Comparison of ENCODE assay signal across 8 cellular contexts in genomic region chr9:121156263-121156731, GRCh38.
A peak's percentile ranks its signal among the peaks of the same experiment; 100 is the strongest.
DNase-seq lines count a peak whose midpoint lies in the region; ATAC-seq and TF ChIP-seq lines count a peak whose summit lies in the region.

No MANE protein-coding gene starts in this region.

- H3K36me3 ChIP-seq in RWPE2 (ENCODE audit: low read depth), result peaks cover 58% of the 10 kb centered on the region

- TF ChIP-seq CTCF in AG04449 (IDR thresholded peaks at IDR 0.05; ENCODE audit: insufficient read depth, low read length, missing control alignments), result no peak
- no peak for TF ChIP-seq CTCF in RWPE2 (IDR thresholded peaks at IDR 0.05; ENCODE audit: poor library complexity, severe bottlenecking)

- H3K4me3 ChIP-seq in AG04449 (ENCODE audit: low read depth, low read length), result no peak overlapping the region
- H3K4me3 ChIP-seq in RWPE2 (ENCODE audit: severe bottlenecking), result no peak overlapping the region

- CTCF ChIA-PET in AG04449 (lab: Yijun Ruan, JAX), result interaction anchor here (1.4 to 2.1 kb wide), 4 partner anchors 13 to 175 kb away, joined by 3 to 8 read pairs (median 6); no protein-coding TSS in a partner anchor

- H3K9me3 ChIP-seq in RWPE2 (ENCODE audit: severe bottlenecking), result no peaks in the 10 kb centered on the region

- peak; percentile 59 for DNase-seq in AG04449 (ENCODE audit: low read depth, low spot score)
- DNase-seq in RWPE2 (ENCODE audit: low spot score), result no peak
- peak; percentile 71 for DNase-seq in glomerular visceral epithelial cell (ENCODE audit: extremely low spot score)
- no peak for DNase-seq in NCI-H748 (lab: John Stamatoyannopoulos, UW; ENCODE audit: unreplicated experiment)
- no peak for DNase-seq in DMS53 (lab: John Stamatoyannopoulos, UW)
- DNase-seq in activated CD4-positive, alpha-beta T cell treated with anti-CD3 and anti-CD28 coated beads, Interleukin-2, amount 50 U/mL, for 4 hours, result no peak

- H3K27me3 ChIP-seq in RWPE2 (ENCODE audit: insufficient read depth, poor library complexity, severe bottlenecking), result no peaks in the 10 kb centered on the region

- ATAC-seq in GM18867 (IDR thresholded peaks at IDR 0.05; ENCODE audit: unreplicated experiment) (peak; percentile 86), HG03039 (IDR thresholded peaks at IDR 0.05; ENCODE audit: unreplicated experiment) (peak; percentile 53), RWPE2 (ENCODE audit: low read depth) (peak; percentile 82)

- POLR2A ChIA-PET in AG04449 (lab: Yijun Ruan, JAX), result no interaction called here

- peaks cover 33% of the 10 kb centered on the region for H3K4me1 ChIP-seq in RWPE2 (ENCODE audit: insufficient read depth, poor library complexity, severe bottlenecking)

- peak overlapping the region; percentile 47 for H3K27ac ChIP-seq in RWPE2 (ENCODE audit: poor library complexity, severe bottlenecking)

Comparison
In these comparisons a context has a peak if more than half of its experiments do, and no peak if none do; other contexts are left out.
1. DNase-seq: peak in AG04449 (single experiment) and glomerular visceral epithelial cell (single experiment); none in RWPE2 (single experiment), NCI-H748 (single experiment), DMS53 (single experiment) and activated CD4-positive, alpha-beta T cell treated with anti-CD3 and anti-CD28 coated beads, Interleukin-2, amount 50 U/mL, for 4 hours (0 of 2).
2. Peak in every context shown above with its lines, with median percentiles within 50 percentile points of each other: ATAC-seq.